Comparison of ENCODE assay signal across 25 cellular contexts in the genomic region with DNA sequence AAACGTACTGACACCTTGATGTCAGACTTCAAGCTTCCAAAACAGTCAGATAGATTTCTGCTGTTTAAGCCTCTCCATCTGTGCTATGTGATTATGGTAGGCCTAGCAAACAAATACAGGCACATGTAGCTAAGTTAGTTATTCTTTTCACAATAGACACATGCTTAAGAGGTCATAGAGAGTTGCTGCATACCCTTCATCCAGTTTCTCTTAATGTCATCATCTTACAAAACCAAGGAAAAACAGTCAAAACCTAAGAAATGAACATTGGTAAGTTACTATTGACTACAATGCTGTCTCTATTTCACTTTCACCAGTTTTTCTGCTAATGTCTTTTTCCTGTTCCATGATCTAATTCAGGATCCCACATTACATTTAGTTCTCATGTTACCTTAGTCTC.
"Had no signal": no experiment of that assay in that cellular context is flagged by ENCODE, and none has a peak within 500 bp of the region (broad histone marks: within the 10 kb centered on the region; RNA-seq: fewer than 3 reads in every experiment).

No MANE protein-coding gene starts in this region.

- ATAC-seq: natural killer cell; right lobe of liver; stimulated activated naive B cell treated with anti-CD40 and anti-IgM and Interleukin-4, amounts not matched to agents 10 μg/mL and 1 μg/mL and 100 μg/mL, for 72 hours; stimulated activated naive CD8-positive, alpha-beta T cell treated with anti-CD3 and anti-CD28 coated beads, Interleukin-15, Interleukin-2, amounts not matched to agents 100 U/mL and 50 U/mL, for 24 hours had no signal

- DNase-seq: islet precursor cell; left ventricle myocardium inferior; mesendoderm; naive B cell; natural killer cell; nephron progenitor cell; occipital lobe; ovary; right lobe of liver; stimulated activated CD4-positive, alpha-beta T cell treated with anti-CD3 and anti-CD28 coated beads, Interleukin-1b, Interleukin-23, amount 100 ng/mL, for 48 hours; stimulated activated CD4-positive, alpha-beta T cell treated with anti-CD3 and anti-CD28 coated beads, Interleukin-2, amount 100 ng/mL, for 48 hours; stimulated activated CD4-positive, alpha-beta T cell treated with anti-CD3 and anti-CD28 coated beads, Interleukin-4, amount 100 ng/mL, for 4 hours; stimulated activated CD8-positive, alpha-beta memory T cell treated with anti-CD3 and anti-CD28 coated beads, Interleukin-4, amount 100 ng/mL, for 48 hours; stimulated activated naive B cell treated with anti-CD40 and anti-IgM and Interleukin-4, amounts not matched to agents 10 μg/mL and 1 μg/mL and 100 μg/mL, for 72 hours; stimulated activated naive CD8-positive, alpha-beta T cell treated with anti-CD3 and anti-CD28 coated beads, Interleukin-15, Interleukin-2, amounts not matched to agents 100 U/mL and 50 U/mL, for 24 hours; stomach; testis; thyroid gland; transverse colon; upper lobe of left lung had no signal

- H3K4me3 ChIP-seq: left ventricle myocardium inferior, lung, neural progenitor cell, ovary, right atrium auricular region, right lobe of liver, smooth muscle cell, stomach, testis, thyroid gland, transverse colon, upper lobe of left lung, vagina had no signal
